Comparison of ENCODE assay signal across 20 cellular contexts in the genomic region with DNA sequence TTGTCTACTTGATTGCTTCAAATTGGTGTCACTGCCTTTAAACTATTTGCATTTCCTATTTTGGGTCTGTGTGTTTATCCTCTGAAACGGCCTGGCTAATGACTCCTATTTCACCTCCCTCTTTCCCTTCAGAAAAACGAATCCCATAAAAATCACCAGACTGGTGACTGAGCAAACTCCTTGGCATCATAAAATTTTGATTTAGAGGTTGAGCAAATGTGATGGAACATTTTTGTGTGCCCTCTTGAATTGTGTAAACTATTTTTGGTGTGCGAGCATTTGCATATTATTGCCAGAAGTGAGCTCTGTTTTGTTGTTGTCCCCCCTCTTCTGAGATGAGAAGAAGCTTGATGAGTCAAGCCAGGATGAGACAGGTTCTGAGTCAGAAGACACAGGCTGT.
DNase-seq lines count a peak whose midpoint lies in the region; ATAC-seq, FAIRE-seq and TF ChIP-seq lines count a peak whose summit lies in the region.
"Had no signal": no experiment of that assay in that cellular context is flagged by ENCODE, and none has a peak within 500 bp of the region (broad histone marks: within the 10 kb centered on the region; RNA-seq: fewer than 3 reads in every experiment).

No MANE protein-coding gene starts in this region.

- no peaks in the 10 kb centered on the region for H4K20me1 ChIP-seq in mammary epithelial cell (ENCODE audit: insufficient read depth, low read length)

- no peak overlapping the region for H3K4me3 Mint-ChIP-seq in MCF 10A (ENCODE audit: unreplicated experiment)
- H3K4me3 Mint-ChIP-seq in stimulated activated effector memory CD8-positive, alpha-beta T cell treated with anti-CD3 and anti-CD28 coated beads, Interleukin-12 subunit alpha, Interleukin-12 subunit beta, amount 100 ng/mL, for 72 hours: no peak overlapping the region
- H3K4me3 Mint-ChIP-seq: CD4-positive, alpha-beta memory T cell had no signal

- H3K36me3 ChIP-seq in mammary epithelial cell (ENCODE audit: insufficient read depth, low read length) (no peaks in the 10 kb centered on the region), RWPE2 (ENCODE audit: low read depth) (no peaks in the 10 kb centered on the region), kidney (ENCODE audit: control insufficient read depth in 1 of 2, insufficient read depth in 2 of 2, low read length in 2 of 2) (no peaks in the 10 kb centered on the region)
- H3K36me3 ChIP-seq: BE2C had no signal

- dilution Hi-C loops in mammary epithelial cell (cut with HindIII; ENCODE audit: low sequenced_read_pairs): no loop called here

- CTCF ChIA-PET in MCF 10A (lab: Yijun Ruan, JAX) (no interaction called here), mammary epithelial cell (lab: Charles Lee; ENCODE audit: low non-redundant PET) (no interaction called here)

- H3K4me2 ChIP-seq in mammary epithelial cell (ENCODE audit: insufficient read depth, low read depth, low read length): no peak overlapping the region

- FAIRE-seq in kidney (lab: Jason Lieb, UNC): no peak
- FAIRE-seq: D721Med, G401.6, H54 had no signal

- 52% methylated on average over 3 of the region's 3 CpGs for WGBS in mammary epithelial cell (ENCODE audit: low coverage, missing lambda C conversion rate)

- DNase-seq in MCF 10A (ENCODE audit: unreplicated experiment): peak; percentile 46
- no peak for DNase-seq in mammary epithelial cell
- DNase-seq in M059J (ENCODE audit: low read depth): peak; percentile 17
- DNase-seq in RWPE2 (ENCODE audit: low spot score): no peak
- DNase-seq in superior temporal gyrus (ENCODE audit: extremely low spot score): peak; percentile 11
- DNase-seq in stimulated activated effector memory CD8-positive, alpha-beta T cell treated with anti-CD3 and anti-CD28 coated beads, Interleukin-12 subunit alpha, Interleukin-12 subunit beta, amount 100 ng/mL, for 72 hours (ENCODE audit: low spot score in 2 of 2): no peak
- no peak for DNase-seq in kidney
- no peak for DNase-seq in COR-L47 (lab: John Stamatoyannopoulos, UW)
- DNase-seq: 8988T; BE2C; CD4-positive, alpha-beta memory T cell; DMS153; DMS79 treated with DMSO at 0.1 percent for 48 hours; EL had no signal

- BruUV-seq in MCF 10A (replicated peaks; lab: Mats Ljungman, UMichigan) (no TSS peak), mammary epithelial cell (replicated peaks; lab: Mats Ljungman, UMichigan) (no TSS peak)

- 0 out of 3 replicates have a peak, but pooled peaks have one; percentile 48 for ATAC-seq in RWPE2 (ENCODE audit: low read depth)
- ATAC-seq in stimulated activated effector memory CD8-positive, alpha-beta T cell treated with anti-CD3 and anti-CD28 coated beads, Interleukin-12 subunit alpha, Interleukin-12 subunit beta, amount 100 ng/mL, for 72 hours: no peak
- ATAC-seq: HCT116 had no signal

- H3K4me1 ChIP-seq in mammary epithelial cell (ENCODE audit: insufficient read depth, low read length) (no peaks in the 10 kb centered on the region), RWPE2 (ENCODE audit: insufficient read depth, poor library complexity, severe bottlenecking) (no peaks in the 10 kb centered on the region), kidney (ENCODE audit: control insufficient read depth in 1 of 2, insufficient read depth in 1 of 2, low read depth in 1 of 2, low read length in 2 of 2) (peaks cover 0 to 2% of the 10 kb centered on the region in 2 donors)
- H3K4me1 ChIP-seq: BE2C had no signal

- in situ Hi-C loops in mammary epithelial cell (cut with MboI; ENCODE audit: low sequenced_read_pairs in 2 of 2): no loop called here

- no peaks in the 10 kb centered on the region for H3K27me3 Mint-ChIP-seq in MCF 10A (ENCODE audit: insufficient read depth, unreplicated experiment)

- intact Hi-C loops in MCF 10A (cut with micrococcal nuclease): no loop called here
- intact Hi-C loops in mammary epithelial cell (cut with micrococcal nuclease): no loop called here
- intact Hi-C loops in kidney (cut with DNase I): no loop called here

- no peak overlapping the region for H2AFZ ChIP-seq in mammary epithelial cell (ENCODE audit: low read depth, low read length)

- H3K79me2 ChIP-seq in mammary epithelial cell (ENCODE audit: insufficient read depth, low read length): no peaks in the 10 kb centered on the region

- H3K27ac ChIP-seq in mammary epithelial cell (ENCODE audit: insufficient read depth, low read depth, low read length) (no peak overlapping the region), RWPE2 (ENCODE audit: poor library complexity, severe bottlenecking) (no peak overlapping the region), kidney (ENCODE audit: low read depth in 2 of 2, low read length in 2 of 2) (no peak overlapping the region)
- H3K27ac ChIP-seq: C4-2B, HL-60 had no signal

- H3K27ac Mint-ChIP-seq in MCF 10A (ENCODE audit: low read depth, unreplicated experiment): no peak overlapping the region
- no peak overlapping the region for H3K27ac Mint-ChIP-seq in stimulated activated effector memory CD8-positive, alpha-beta T cell treated with anti-CD3 and anti-CD28 coated beads, Interleukin-12 subunit alpha, Interleukin-12 subunit beta, amount 100 ng/mL, for 72 hours
- H3K27ac Mint-ChIP-seq: CD4-positive, alpha-beta memory T cell had no signal

- POLR2A ChIA-PET in MCF 10A (lab: Yijun Ruan, JAX): no interaction called here

- TF ChIP-seq CTCF in MCF 10A (IDR thresholded peaks at IDR 0.05; ENCODE audit: unreplicated experiment): no peak
- no peak for TF ChIP-seq CTCF in mammary epithelial cell (conservative IDR thresholded peaks at IDR 0.05 in 1 of 2, IDR thresholded peaks at IDR 0.05 in 1 of 2; ENCODE audit: extremely low read depth in 1 of 2, insufficient read depth in 1 of 2, low read depth in 1 of 2, low read length in 2 of 2)
- no peak for TF ChIP-seq CTCF in RWPE2 (IDR thresholded peaks at IDR 0.05; ENCODE audit: poor library complexity, severe bottlenecking)
- TF ChIP-seq CTCF in kidney (IDR thresholded peaks at IDR 0.05; ENCODE audit: borderline replicate concordance, extremely low read depth, insufficient read depth): no peak

- H3K27me3 ChIP-seq in mammary epithelial cell (ENCODE audit: insufficient read depth, low read length): no peaks in the 10 kb centered on the region
- H3K27me3 ChIP-seq in RWPE2 (ENCODE audit: insufficient read depth, poor library complexity, severe bottlenecking): no peaks in the 10 kb centered on the region
- H3K27me3 ChIP-seq: BE2C had no signal

- no peak overlapping the region for H3K9ac ChIP-seq in mammary epithelial cell (ENCODE audit: insufficient read depth, low read length)
- H3K9ac ChIP-seq in kidney (ENCODE audit: low read length in 2 of 2): no peak overlapping the region

- H3K4me1 Mint-ChIP-seq in MCF 10A (ENCODE audit: insufficient read depth, unreplicated experiment): no peaks in the 10 kb centered on the region
- H3K4me1 Mint-ChIP-seq in stimulated activated effector memory CD8-positive, alpha-beta T cell treated with anti-CD3 and anti-CD28 coated beads, Interleukin-12 subunit alpha, Interleukin-12 subunit beta, amount 100 ng/mL, for 72 hours: no peaks in the 10 kb centered on the region

- H3K4me3 ChIP-seq in mammary epithelial cell (replicated peaks in 1 of 3; ENCODE audit: insufficient read depth in 1 of 3, low read depth in 2 of 3, low read length in 3 of 3): no peak overlapping the region
- no peak overlapping the region for H3K4me3 ChIP-seq in RWPE2 (ENCODE audit: severe bottlenecking)
- H3K4me3 ChIP-seq in kidney (ENCODE audit: low read length in 2 of 2): no peak overlapping the region

- H3K36me3 Mint-ChIP-seq in MCF 10A (ENCODE audit: insufficient read depth, unreplicated experiment): no peaks in the 10 kb centered on the region
- no peaks in the 10 kb centered on the region for H3K36me3 Mint-ChIP-seq in stimulated activated effector memory CD8-positive, alpha-beta T cell treated with anti-CD3 and anti-CD28 coated beads, Interleukin-12 subunit alpha, Interleukin-12 subunit beta, amount 100 ng/mL, for 72 hours
- H3K36me3 Mint-ChIP-seq: CD4-positive, alpha-beta memory T cell had no signal

- H3K9me3 ChIP-seq in mammary epithelial cell (replicated peaks; ENCODE audit: insufficient read depth, low read length) (peaks cover 2% of the 10 kb centered on the region), RWPE2 (ENCODE audit: severe bottlenecking) (no peaks in the 10 kb centered on the region), kidney (ENCODE audit: control insufficient read depth in 1 of 2, low read length in 2 of 2) (no peaks in the 10 kb centered on the region)
- H3K9me3 ChIP-seq: BE2C had no signal

- H3K9me3 Mint-ChIP-seq in MCF 10A (ENCODE audit: unreplicated experiment): peaks cover 19% of the 10 kb centered on the region
- H3K9me3 Mint-ChIP-seq in stimulated activated effector memory CD8-positive, alpha-beta T cell treated with anti-CD3 and anti-CD28 coated beads, Interleukin-12 subunit alpha, Interleukin-12 subunit beta, amount 100 ng/mL, for 72 hours: no peaks in the 10 kb centered on the region

Comparison
In these comparisons a context has a peak if more than half of its experiments do, and no peak if none do; other contexts are left out.
1. DNase-seq: peak in MCF 10A (single experiment), M059J (single experiment) and superior temporal gyrus (single experiment); none in mammary epithelial cell (single experiment), RWPE2 (single experiment), stimulated activated effector memory CD8-positive, alpha-beta T cell treated with anti-CD3 and anti-CD28 coated beads, Interleukin-12 subunit alpha, Interleukin-12 subunit beta, amount 100 ng/mL, for 72 hours (0 of 2), kidney (single experiment) and COR-L47 (single experiment).